8 cellular contexts compared by ENCODE assay signal in genomic region chr10:93993782-93994668, GRCh38. TPM values are rescaled to one million over a fixed set of nuclear protein-coding genes. Genes with fewer than 3 reads are reported as not detected.
A peak's percentile ranks its signal among the peaks of the same experiment; 100 is the strongest.
DNase-seq lines count a peak whose midpoint lies in the region; ATAC-seq, FAIRE-seq and TF ChIP-seq lines count a peak whose summit lies in the region.

Gene PLCE1, plus strand, starts transcription at chr10:93993931. Its CDS starts 37,116 bp downstream, at chr10:94031047.

- no peaks in the 10 kb centered on the region for H3K9me3 Mint-ChIP-seq in stimulated activated naive CD8-positive, alpha-beta T cell treated with anti-CD3 and anti-CD28 coated beads, Interleukin-15, amount 100 ng/mL, for 72 hours

- H3K27me3 Mint-ChIP-seq in stimulated activated naive CD8-positive, alpha-beta T cell treated with anti-CD3 and anti-CD28 coated beads, Interleukin-15, amount 100 ng/mL, for 72 hours, result peaks cover 73% of the 10 kb centered on the region

- H3K4me3 Mint-ChIP-seq in stimulated activated naive CD8-positive, alpha-beta T cell treated with anti-CD3 and anti-CD28 coated beads, Interleukin-15, amount 100 ng/mL, for 72 hours, result peak within 1 kb of the TSS; percentile 20 to 46

- peak; percentile 66 for TF ChIP-seq POLR2A in H54 (IDR thresholded peaks at IDR 0.05; ENCODE audit: low read depth, low read length)

- H3K27ac Mint-ChIP-seq in stimulated activated naive CD8-positive, alpha-beta T cell treated with anti-CD3 and anti-CD28 coated beads, Interleukin-15, amount 100 ng/mL, for 72 hours, result no peak within 1 kb of the TSS

- no peak for FAIRE-seq in H54 (lab: Jason Lieb, UNC)

- ATAC-seq in left lobe of liver, result peak; percentile 97
- peak; percentile 68 for ATAC-seq in stimulated activated naive CD8-positive, alpha-beta T cell treated with anti-CD3 and anti-CD28 coated beads, Interleukin-15, amount 100 ng/mL, for 72 hours

- DNase-seq in DMS79 (lab: John Stamatoyannopoulos, UW) (peak; percentile 22), H54 (ENCODE audit: insufficient read length, low spot score) (peak; percentile 65), NCI-H748 treated with DMSO at 0.1 percent for 48 hours (lab: John Stamatoyannopoulos, UW) (peak; percentile 9), coronary artery (ENCODE audit: low spot score) (peak; percentile 82), left lobe of liver (ENCODE audit: low spot score) (peak; percentile 59), OCI-M1 (lab: John Stamatoyannopoulos, UW) (no peak)
- no peak for DNase-seq in stimulated activated naive CD8-positive, alpha-beta T cell treated with anti-CD3 and anti-CD28 coated beads, Interleukin-15, amount 100 ng/mL, for 72 hours
- DNase-seq in activated CD4-positive, CD25-positive, alpha-beta regulatory T cell treated with anti-CD3 and anti-CD28 coated beads, Interleukin-2, amount 50 U/mL, for 72 hours, result no peak

- H3K4me1 Mint-ChIP-seq in stimulated activated naive CD8-positive, alpha-beta T cell treated with anti-CD3 and anti-CD28 coated beads, Interleukin-15, amount 100 ng/mL, for 72 hours, result peaks cover 5% of the 10 kb centered on the region

- peak within 1 kb of the TSS; percentile 92 for H3K4me3 ChIP-seq in coronary artery

- TF ChIP-seq CTCF in coronary artery (IDR thresholded peaks at IDR 0.05), result no peak

- peak within 1 kb of the TSS; percentile 60 to 89 for H3K27ac ChIP-seq in coronary artery

RNA-seq across cellular contexts. Expression of gene PLCE1, which starts in this region (rescaled TPM):
- total RNA-seq in left lobe of liver, result 0.28 TPM

Comparison
In these comparisons a context has a peak if more than half of its experiments do, and no peak if none do; other contexts are left out.
1. Peak in DNase-seq and ATAC-seq in left lobe of liver; RNA of the gene not detected or under 1 TPM.
2. DNase-seq: peak in DMS79 (single experiment), H54 (single experiment), NCI-H748 treated with DMSO at 0.1 percent for 48 hours (single experiment) and coronary artery (single experiment); none in stimulated activated naive CD8-positive, alpha-beta T cell treated with anti-CD3 and anti-CD28 coated beads, Interleukin-15, amount 100 ng/mL, for 72 hours (0 of 2), OCI-M1 (single experiment) and activated CD4-positive, CD25-positive, alpha-beta regulatory T cell treated with anti-CD3 and anti-CD28 coated beads, Interleukin-2, amount 50 U/mL, for 72 hours (single experiment).